In genomic region chr10:68954904-68955303, GRCh38 we compare ENCODE assay signal across 1 cellular context.
TF ChIP-seq lines count a peak whose summit lies in the region.

No MANE protein-coding gene starts in this region.

TF ChIP-seq in HCT116, 20 proteins besides CTCF, POLR2A, EP300 and RAD21:
- TF ChIP-seq SIN3A (IDR thresholded peaks at IDR 0.05; ENCODE audit: low read depth) (no peak), CBX3 (IDR thresholded peaks at IDR 0.05; ENCODE audit: low read depth) (no peak), MAX (IDR thresholded peaks at IDR 0.05) (no peak), YY1 (IDR thresholded peaks at IDR 0.05; ENCODE audit: extremely low read depth, insufficient replicate concordance, low read depth, low read length) (no peak), EZH2phosphoT487 (IDR thresholded peaks at IDR 0.05; ENCODE audit: borderline replicate concordance) (no peak), EZH2 (IDR thresholded peaks at IDR 0.05) (no peak), ELF1 (IDR thresholded peaks at IDR 0.05; ENCODE audit: borderline replicate concordance, low read depth) (no peak), POLR2AphosphoS5 (IDR thresholded peaks at IDR 0.05; ENCODE audit: low read depth, low read length) (no peak), TCF7L2 (IDR thresholded peaks at IDR 0.05; ENCODE audit: borderline replicate concordance, extremely low read depth, insufficient read depth, insufficient read length) (no peak), SP1 (IDR thresholded peaks at IDR 0.05; ENCODE audit: low read depth) (no peak), ZBTB33 (IDR thresholded peaks at IDR 0.05; ENCODE audit: extremely low read depth, insufficient replicate concordance, low read length) (no peak), EGR1 (IDR thresholded peaks at IDR 0.05; ENCODE audit: low read depth) (no peak), REST (IDR thresholded peaks at IDR 0.05; ENCODE audit: low read depth) (no peak), ATF3 (IDR thresholded peaks at IDR 0.05) (no peak)
